Comparison of ENCODE assay signal across 8 cellular contexts in genomic region chr12:67441736-67442346, GRCh38.
DNase-seq lines count a peak whose midpoint lies in the region; ATAC-seq and TF ChIP-seq lines count a peak whose summit lies in the region.

No MANE protein-coding gene starts in this region.

- no peak overlapping the region for H3K4me3 ChIP-seq in endodermal cell (ENCODE audit: low read length)

- H3K27me3 Mint-ChIP-seq in endodermal cell (ENCODE audit: insufficient read depth) = peaks cover 2% of the 10 kb centered on the region

- H3K4me1 ChIP-seq in endodermal cell (ENCODE audit: control insufficient read depth, insufficient read depth, low read length) = no peaks in the 10 kb centered on the region

- TF ChIP-seq CTCF in C4-2B (conservative IDR thresholded peaks at IDR 0.05) = peak; percentile 95
- TF ChIP-seq CTCF in endodermal cell (conservative IDR thresholded peaks at IDR 0.05) = peak; percentile 92

- no peaks in the 10 kb centered on the region for H3K27me3 ChIP-seq in endodermal cell (ENCODE audit: control insufficient read depth, insufficient read depth, low read length, poor library complexity, severe bottlenecking)

- H3K27ac ChIP-seq in C4-2B (no peak overlapping the region), endodermal cell (ENCODE audit: low read depth, low read length) (no peak overlapping the region)

- no peak overlapping the region for H3K4me3 Mint-ChIP-seq in endodermal cell

- 30 to 52% methylated on average over 4 to 11 of the region's 12 CpGs for WGBS in endodermal cell (ENCODE audit: insufficient coverage in 1 of 2, insufficient read length in 1 of 2), 2 experiments

- peaks cover 18% of the 10 kb centered on the region for H3K4me1 Mint-ChIP-seq in endodermal cell

- H3K9me3 ChIP-seq in endodermal cell (ENCODE audit: control insufficient read depth, low read length) = peaks cover 10% of the 10 kb centered on the region

- peaks cover 19% of the 10 kb centered on the region for H3K9me3 Mint-ChIP-seq in endodermal cell

- peak; percentile 90 for ATAC-seq in GM19351 (IDR thresholded peaks at IDR 0.05; ENCODE audit: unreplicated experiment)
- ATAC-seq in HG03469 (IDR thresholded peaks at IDR 0.05; ENCODE audit: unreplicated experiment) = peak; percentile 80

- no peak overlapping the region for H3K9ac ChIP-seq in endodermal cell (ENCODE audit: extremely low read depth, low read length, poor library complexity, severe bottlenecking)

- H3K36me3 Mint-ChIP-seq in endodermal cell (ENCODE audit: low read depth) = no peaks in the 10 kb centered on the region

- no peaks in the 10 kb centered on the region for H3K36me3 ChIP-seq in endodermal cell (ENCODE audit: control insufficient read depth, insufficient read depth, low read length)

- DNase-seq in NCI-H748 treated with DMSO at 0.1 percent for 48 hours (lab: John Stamatoyannopoulos, UW) = peak; percentile 80
- peak; percentile 27 to 45 (median 42) for DNase-seq in activated CD8-positive, alpha-beta memory T cell treated with anti-CD3 and anti-CD28 coated beads for 48 hours (ENCODE audit: low read depth in 2 of 3, low spot score in 2 of 3)
- peak; percentile 96 for DNase-seq in endodermal cell
- peak; percentile 78 for DNase-seq in midbrain (lab: John Stamatoyannopoulos, UW)
- DNase-seq in stimulated activated CD8-positive, alpha-beta memory T cell treated with anti-CD3 and anti-CD28 coated beads, Interleukin-4, amount 100 ng/mL, for 1 hour (ENCODE audit: low read depth in 2 of 2, low spot score in 1 of 2) = peak; percentile 43 to 53

- no peak overlapping the region for H3K27ac Mint-ChIP-seq in endodermal cell

Comparison
In these comparisons a context has a peak if more than half of its experiments do, and no peak if none do; other contexts are left out.
1. DNase-seq: peak in every context shown above with its lines; median percentile 96 in endodermal cell; 80 in NCI-H748 treated with DMSO at 0.1 percent for 48 hours; 78 in midbrain; 48 in stimulated activated CD8-positive, alpha-beta memory T cell treated with anti-CD3 and anti-CD28 coated beads, Interleukin-4, amount 100 ng/mL, for 1 hour; 42 in activated CD8-positive, alpha-beta memory T cell treated with anti-CD3 and anti-CD28 coated beads for 48 hours.